ENCODE assay signal across 8 cellular contexts in the genomic region with DNA sequence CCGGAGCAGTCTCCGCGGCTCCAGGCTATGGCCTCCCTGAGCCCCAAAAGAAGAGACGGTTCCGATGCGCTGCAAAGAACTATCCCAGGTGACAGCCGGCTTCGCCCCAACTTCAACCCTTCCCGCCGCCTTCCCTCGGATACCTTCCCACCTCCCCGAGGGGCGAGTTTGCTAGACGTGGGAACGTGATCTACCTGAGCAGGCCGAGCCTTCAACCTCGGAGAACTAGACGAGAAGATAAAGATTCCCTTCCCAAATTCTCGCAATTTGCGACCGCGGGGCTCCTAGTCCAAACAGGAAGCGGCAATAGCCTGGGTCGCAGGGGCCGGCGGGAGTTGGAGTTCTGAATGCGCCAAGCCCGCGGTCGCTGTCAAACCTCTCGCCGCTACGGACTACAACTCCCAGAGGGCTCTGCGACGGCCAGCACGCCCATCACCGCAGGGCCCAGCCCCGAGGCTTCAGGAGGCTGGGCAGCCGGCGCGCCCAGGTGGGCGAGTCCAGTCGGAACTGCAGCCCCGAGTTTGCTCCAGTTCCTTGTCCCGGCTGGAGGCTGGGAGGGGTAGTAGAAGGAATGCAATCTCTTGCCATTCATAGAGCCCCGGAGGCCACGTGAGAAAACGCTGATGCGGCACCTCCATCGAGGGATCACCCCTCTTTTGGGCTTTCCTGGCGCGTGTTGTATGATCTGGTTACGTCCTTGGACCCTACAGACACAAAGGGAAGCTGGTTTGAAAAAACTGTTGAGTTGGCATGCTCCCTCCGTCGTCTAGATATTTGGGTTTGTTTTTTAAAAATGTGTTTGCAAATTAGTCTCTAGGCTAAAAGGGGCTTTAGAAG. TPM values are rescaled to one million over a fixed set of nuclear protein-coding genes. Genes with fewer than 3 reads are reported as not detected.
DNase-seq lines count a peak whose midpoint lies in the region; TF ChIP-seq lines count a peak whose summit lies in the region.

Gene SLC38A9 (minus strand): TSS at position 302 of the 837 bp plus-strand sequence. CDS start 14,366 bp downstream, outside the sequence.

- POLR2A ChIA-PET in HEK293T (lab: Yijun Ruan, JAX): interaction anchor here (0.6 kb wide), 1 partner anchor 265 kb away, joined by 3 read pairs; no protein-coding TSS in a partner anchor

- CTCF ChIA-PET in HEK293T (lab: Yijun Ruan, JAX): interaction anchor here (0.7 kb wide), 1 partner anchor 490 kb away, joined by 5 read pairs; no protein-coding TSS in a partner anchor

- peak; percentile 46 for DNase-seq in GF-D8 (lab: John Stamatoyannopoulos, UW)
- DNase-seq in HEK293T (ENCODE audit: extremely low spot score): peak; percentile 94
- DNase-seq in MV-4-11 (lab: John Stamatoyannopoulos, UW): peak; percentile 90
- DNase-seq in SK-MEL-5 (ENCODE audit: low read depth, low spot score): peak; percentile 93
- peak; percentile 94 for DNase-seq in activated naive CD4-positive, alpha-beta T cell treated with Interleukin-2 at 50 U/mL for 16 hours
- peak; percentile 91 for DNase-seq in germinal center (ENCODE audit: low spot score)
- DNase-seq in non-pigmented ciliary epithelial cell (ENCODE audit: low read depth): peak; percentile 73
- DNase-seq in superior temporal gyrus (ENCODE audit: extremely low spot score): peak; percentile 95

- in situ Hi-C loops in SK-MEL-5 (cut with HindIII; ENCODE audit: low pct_unique_long_range_greater_than_20kb, low sequenced_read_pairs): no loop called here

TF ChIP-seq in HEK293T, 16 proteins besides CTCF, POLR2A, EP300 and RAD21:
- TF ChIP-seq FOXK2 (IDR thresholded peaks at IDR 0.05) (no peak), L3MBTL2 (conservative IDR thresholded peaks at IDR 0.05) (peak; percentile 93), PKNOX1 (IDR thresholded peaks at IDR 0.05) (peak; percentile 94), ELF4 (IDR thresholded peaks at IDR 0.05) (peak; percentile 75), NFRKB (IDR thresholded peaks at IDR 0.05) (no peak), SUZ12 (IDR thresholded peaks at IDR 0.05) (peak; percentile 73)

RNA-seq across cellular contexts. Expression of gene SLC38A9, which starts in this region (rescaled TPM):
- 33.1 and 44.0 TPM in 2 replicates for total RNA-seq in SK-MEL-5 (2014; rRNA removed; shearing (Covaris generic))
- 14.5 and 15.2 TPM in 2 replicates for polyA plus RNA-seq in SK-MEL-5 (2015; cell fraction: cytosol; rRNA removed)
- polyA plus RNA-seq in SK-MEL-5 (2015; cell fraction: nucleus; rRNA removed): 20.9 and 39.7 TPM in 2 replicates

Comparison
In these comparisons a context has a peak if more than half of its experiments do, and no peak if none do; other contexts are left out.
1. Peak in every context shown above with its lines: DNase-seq.